In genomic region chr5:172188033-172188892, GRCh38 we compare ENCODE assay signal across 1 cellular context.
TF ChIP-seq lines count a peak whose summit lies in the region.

Gene STK10, minus strand, starts transcription at chr5:172188224. Its CDS starts 182 bp downstream, at chr5:172188042.

TF ChIP-seq in HepG2, 621 proteins besides CTCF, POLR2A, EP300 and RAD21 (continued from another document):
- no peak for TF ChIP-seq ZBTB40 (IDR thresholded peaks at IDR 0.05)
- 0 out of 2 replicates have a peak, but pooled peaks have one; percentile 48 for TF ChIP-seq ZBTB40 (CRISPR knock-in tag; IDR thresholded peaks at IDR 0.05)
- peak; percentile 88; the same call in 1 of the 2 replicates for TF ChIP-seq CSRNP1 (CRISPR knock-in tag; IDR thresholded peaks at IDR 0.05)
- TF ChIP-seq ZFP41 (CRISPR knock-in tag; IDR thresholded peaks at IDR 0.05; ENCODE audit: borderline replicate concordance), result no peak
- TF ChIP-seq SPEN (CRISPR knock-in tag; IDR thresholded peaks at IDR 0.05; ENCODE audit: low read depth), result peak; percentile 11; the same call in 1 of the 2 replicates
- TF ChIP-seq TRIM22 (IDR thresholded peaks at IDR 0.05), result no peak
- no peak for TF ChIP-seq ZNF510 (CRISPR knock-in tag; IDR thresholded peaks at IDR 0.05; ENCODE audit: low read depth)
- TF ChIP-seq LCORL (IDR thresholded peaks at IDR 0.05), result no peak
- TF ChIP-seq LCORL (CRISPR knock-in tag; IDR thresholded peaks at IDR 0.05), result peak; percentile 87
